In genomic region chr19:2176336-2176994, GRCh38 we compare ENCODE assay signal across 18 cellular contexts. TPM values are rescaled to one million over a fixed set of nuclear protein-coding genes. Genes with fewer than 3 reads are reported as not detected.
DNase-seq lines count a peak whose midpoint lies in the region; ATAC-seq, FAIRE-seq and TF ChIP-seq lines count a peak whose summit lies in the region.
"Had no signal": no experiment of that assay in that cellular context is flagged by ENCODE, and none has a peak within 500 bp of the region (broad histone marks: within the 10 kb centered on the region; RNA-seq: fewer than 3 reads in every experiment).

No MANE protein-coding gene starts in this region.

- CTCF ChIA-PET in mammary epithelial cell (lab: Charles Lee; ENCODE audit: low non-redundant PET) = no interaction called here

- dilution Hi-C loops in mammary epithelial cell (cut with HindIII; ENCODE audit: low sequenced_read_pairs) = no loop called here

- peaks cover 94% of the 10 kb centered on the region for H3K79me2 ChIP-seq in mammary epithelial cell (ENCODE audit: insufficient read depth, low read length)

- TF ChIP-seq POLR2A in gastrocnemius medialis (IDR thresholded peaks at IDR 0.05) (peak; percentile 44 to 48), testis (IDR thresholded peaks at IDR 0.05) (no peak)

- H4K20me1 ChIP-seq in mammary epithelial cell (ENCODE audit: insufficient read depth, low read length) = no peaks in the 10 kb centered on the region

- peak overlapping the region; percentile 13 for H3K4me2 ChIP-seq in mammary epithelial cell (ENCODE audit: insufficient read depth, low read depth, low read length)
- H3K4me2 ChIP-seq: KMS-11 had no signal

- H3K4me1 ChIP-seq in HUES6 (ENCODE audit: control insufficient read depth, insufficient read depth, low read length) = peaks cover 13% of the 10 kb centered on the region
- H3K4me1 ChIP-seq in mammary epithelial cell (ENCODE audit: insufficient read depth, low read length) = peaks cover 16% of the 10 kb centered on the region
- peaks cover 43 to 78% of the 10 kb centered on the region in 2 donors for H3K4me1 ChIP-seq in gastrocnemius medialis
- peaks cover 27% of the 10 kb centered on the region for H3K4me1 ChIP-seq in testis

- intact Hi-C loops in mammary epithelial cell (cut with micrococcal nuclease) = no loop called here
- intact Hi-C loops in gastrocnemius medialis (cut with DNase I; ENCODE audit: low total_unique reads) = no loop called here
- intact Hi-C loops in testis (cut with DNase I; ENCODE audit: low total_unique reads) = no loop called here

- DNase-seq in mammary epithelial cell = peak; percentile 13
- DNase-seq in islet precursor cell = peak; percentile 79
- peak; percentile 89 to 93 for DNase-seq in gastrocnemius medialis
- no peak for DNase-seq in NCI-H146 (lab: John Stamatoyannopoulos, UW)
- no peak for DNase-seq in frontal cortex (ENCODE audit: low spot score in 2 of 2)
- DNase-seq in testis = no peak
- no peak for DNase-seq in midbrain (lab: John Stamatoyannopoulos, UW)
- DNase-seq: activated B cell treated with CpG ODN at 0.5 μM for 24 hours; activated CD8-positive, alpha-beta memory T cell treated with anti-CD3 and anti-CD28 coated beads, Interleukin-2, amount 50 U/mL, for 48 hours; mesenchymal stem cell; NCI-H1417; NCI-H524; occipital lobe; stimulated activated CD4-positive, alpha-beta T cell treated with anti-CD3 and anti-CD28 coated beads, Interleukin-12 subunit alpha, Interleukin-12 subunit beta, amount 100 ng/mL, for 4 hours; substantia nigra; SW 1271 had no signal

- 23% methylated on average over 15 of the region's 22 CpGs for WGBS in mammary epithelial cell (ENCODE audit: low coverage, missing lambda C conversion rate)
- 85 to 88% methylated on average over 18 to 22 of the region's 22 CpGs for WGBS in testis, 2 donors

- BruUV-seq in mammary epithelial cell (replicated peaks; lab: Mats Ljungman, UMichigan) = no TSS peak

- FAIRE-seq in frontal cortex (lab: Jason Lieb, UNC) = no peak

- no peaks in the 10 kb centered on the region for H3K9me3 ChIP-seq in HUES6 (ENCODE audit: control insufficient read depth, insufficient read depth, low read depth, low read length)
- H3K9me3 ChIP-seq in mammary epithelial cell (replicated peaks; ENCODE audit: insufficient read depth, low read length) = no peaks in the 10 kb centered on the region
- H3K9me3 ChIP-seq in gastrocnemius medialis = no peaks in the 10 kb centered on the region
- H3K9me3 ChIP-seq in testis = no peaks in the 10 kb centered on the region

- H3K9ac ChIP-seq in HUES6 (ENCODE audit: low read length) (no peak overlapping the region), mammary epithelial cell (ENCODE audit: insufficient read depth, low read length) (no peak overlapping the region)
- H3K9ac ChIP-seq: KMS-11 had no signal

- ATAC-seq in gastrocnemius medialis = peak; percentile 97 to 98

- in situ Hi-C loops in mammary epithelial cell (cut with MboI; ENCODE audit: low sequenced_read_pairs in 2 of 2) (no loop called here), gastrocnemius medialis (cut with MboI; ENCODE audit: low sequenced_read_pairs in 4 of 4) (no loop called here)

- H3K4me3 ChIP-seq in HUES6 (ENCODE audit: low read depth, low read length) (no peak overlapping the region), mammary epithelial cell (replicated peaks in 1 of 3; ENCODE audit: insufficient read depth in 1 of 3, low read depth in 2 of 3, low read length in 3 of 3) (no peak overlapping the region), gastrocnemius medialis (peak overlapping the region in 1 of 4 donors; percentile 10), testis (no peak overlapping the region)

- H3K36me3 ChIP-seq in HUES6 (ENCODE audit: control insufficient read depth, insufficient read depth, low read length) (peaks cover 12% of the 10 kb centered on the region), mammary epithelial cell (ENCODE audit: insufficient read depth, low read length) (peaks cover 3% of the 10 kb centered on the region), gastrocnemius medialis (no peaks in the 10 kb centered on the region), testis (ENCODE audit: low read depth, missing control alignments) (no peaks in the 10 kb centered on the region)

- TF ChIP-seq CTCF in mammary epithelial cell (conservative IDR thresholded peaks at IDR 0.05 in 1 of 2, IDR thresholded peaks at IDR 0.05 in 1 of 2; ENCODE audit: extremely low read depth in 1 of 2, insufficient read depth in 1 of 2, low read depth in 1 of 2, low read length in 2 of 2) = no peak
- peak in 1 of 5 experiments; percentile 21 for TF ChIP-seq CTCF in gastrocnemius medialis (IDR thresholded peaks at IDR 0.05 in 4 of 5, conservative IDR thresholded peaks at IDR 0.05 in 1 of 5)
- no peak for TF ChIP-seq CTCF in testis (IDR thresholded peaks at IDR 0.05)

- H3K27me3 ChIP-seq in HUES6 (ENCODE audit: control insufficient read depth, insufficient read depth, low read length) (no peaks in the 10 kb centered on the region), mammary epithelial cell (ENCODE audit: insufficient read depth, low read length) (no peaks in the 10 kb centered on the region), gastrocnemius medialis (no peaks in the 10 kb centered on the region), testis (no peaks in the 10 kb centered on the region)

- H3K27ac ChIP-seq in HUES6 (ENCODE audit: low read depth, low read length) (peak overlapping the region; percentile 6; the same call in 1 of the 2 replicates), mammary epithelial cell (ENCODE audit: insufficient read depth, low read depth, low read length) (no peak overlapping the region), gastrocnemius medialis (peak overlapping the region; percentile 85 to 93 (median 92)), testis (no peak overlapping the region)
- H3K27ac ChIP-seq: KMS-11 had no signal

- no peak overlapping the region for H2AFZ ChIP-seq in mammary epithelial cell (ENCODE audit: low read depth, low read length)

RNA-seq across cellular contexts. Expression of gene DOT1L, which starts 12.7 kb away (rescaled TPM):
- total RNA-seq in mammary epithelial cell = 10 to 100 TPM in 1 of 2 donors, 1 to 10 TPM in 1; 4.3 to 25.6 TPM
- 6.3 TPM for polyA plus RNA-seq in mammary epithelial cell
- 31.7 TPM for polyA minus RNA-seq in mammary epithelial cell
- total RNA-seq in gastrocnemius medialis = 10 to 100 TPM in 3 of 4 donors, 1 to 10 TPM in 1; 9.3 to 48.5 (median 15.8) TPM
- total RNA-seq in frontal cortex = 4.1 TPM
- 100 to 1,000 TPM; 128 to 147 TPM for total RNA-seq in testis
- 183 TPM for polyA plus RNA-seq in testis (ENCODE audit: insufficient read depth, low read depth, low replicate concordance)

RNA-seq across cellular contexts. Expression of gene AP3D1, which starts 25.1 kb away (rescaled TPM):
- total RNA-seq in mammary epithelial cell = 100 to 1,000 TPM; 124 to 143 TPM
- 95.6 TPM for polyA plus RNA-seq in mammary epithelial cell
- polyA minus RNA-seq in mammary epithelial cell = 288 TPM
- 100 to 1,000 TPM in 1 of 4 donors, 10 to 100 TPM in 3; 71.0 to 139 (median 99.0) TPM for total RNA-seq in gastrocnemius medialis
- 58.3 TPM for total RNA-seq in frontal cortex
- total RNA-seq in testis = 100 to 1,000 TPM; 201 to 204 TPM
- polyA plus RNA-seq in testis (ENCODE audit: insufficient read depth, low read depth, low replicate concordance) = 134 TPM

RNA-seq across cellular contexts. Expression of gene PLEKHJ1, which starts 59.7 kb away (rescaled TPM):
- 10 to 100 TPM; 33.0 to 61.5 TPM for total RNA-seq in mammary epithelial cell
- polyA plus RNA-seq in mammary epithelial cell = 68.8 TPM
- polyA minus RNA-seq in mammary epithelial cell = 62.8 TPM
- 10 to 100 TPM; 50.1 to 72.4 (median 61.6) TPM for total RNA-seq in gastrocnemius medialis
- 40.8 TPM for total RNA-seq in frontal cortex
- 100 to 1,000 TPM; 126 to 153 TPM for total RNA-seq in testis
- polyA plus RNA-seq in testis (ENCODE audit: insufficient read depth, low read depth, low replicate concordance) = 111 TPM

Comparison
In these comparisons a context has a peak if more than half of its experiments do, and no peak if none do; other contexts are left out.
1. H3K27ac ChIP-seq: peak in HUES6 (single experiment) and gastrocnemius medialis (4 of 4); none in mammary epithelial cell (single experiment) and testis (0 of 2).
2. DNase-seq: peak in mammary epithelial cell (single experiment), islet precursor cell (single experiment) and gastrocnemius medialis (2 of 2); none in NCI-H146 (single experiment), frontal cortex (0 of 2), testis (single experiment) and midbrain (single experiment).